Comparison of ENCODE assay signal across 23 cellular contexts in the genomic region with DNA sequence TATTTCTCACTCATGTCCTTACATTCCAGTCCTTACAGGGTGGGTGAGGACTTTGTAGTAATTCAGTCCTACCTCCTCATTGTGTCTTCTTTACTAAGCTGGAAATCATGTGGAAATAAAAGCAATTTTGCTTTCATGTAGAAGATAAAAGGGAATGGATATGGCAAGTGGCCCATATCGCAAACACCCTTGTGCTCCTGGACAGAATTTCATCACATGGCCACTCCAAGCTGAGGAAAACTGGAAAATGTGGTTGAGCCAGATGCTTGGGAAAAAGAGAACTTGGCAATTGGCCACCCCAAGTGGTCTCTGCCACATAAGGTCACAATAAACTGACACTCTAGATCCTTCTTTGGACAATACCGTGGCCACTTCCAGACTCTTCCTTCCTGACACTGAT.
A peak's percentile ranks its signal among the peaks of the same experiment; 100 is the strongest.
DNase-seq lines count a peak whose midpoint lies in the region; ATAC-seq and TF ChIP-seq lines count a peak whose summit lies in the region.
"Had no signal": no experiment of that assay in that cellular context is flagged by ENCODE, and none has a peak within 500 bp of the region (broad histone marks: within the 10 kb centered on the region; RNA-seq: fewer than 3 reads in every experiment).

No MANE protein-coding gene starts in this region.

- CTCF ChIA-PET in Calu3 (lab: Charles Lee) = interaction anchor here (0.9 to 1.0 kb wide), 2 partner anchors 14 to 16 kb away, joined by 3 to 4 read pairs; no protein-coding TSS in a partner anchor

- peak; percentile 5 for DNase-seq in ELF-1 (ENCODE audit: low read depth, low spot score)
- DNase-seq in NCI-H2196 (lab: John Stamatoyannopoulos, UW; ENCODE audit: unreplicated experiment) = peak; percentile 20
- peak; percentile 24 for DNase-seq in glomerular visceral epithelial cell (ENCODE audit: extremely low spot score)
- DNase-seq in omental fat pad (ENCODE audit: low spot score) = no peak
- DNase-seq in SIG-M5 (lab: John Stamatoyannopoulos, UW) = no peak
- no peak for DNase-seq in Calu3
- DNase-seq: ACHN; activated CD4-positive, alpha-beta T cell treated with anti-CD3 and anti-CD28 coated beads for 36 hours; activated gamma-delta T cell; activated naive CD8-positive, alpha-beta T cell treated with anti-CD3 and anti-CD28 coated beads, Interleukin-2, amount 50 U/mL, for 24 hours; brain microvascular endothelial cell; Caco-2; foreskin fibroblast; left colon; MV-4-11; naive B cell; NCI-H1930; occipital lobe; stimulated activated CD4-positive, alpha-beta T cell treated with anti-CD3 and anti-CD28 coated beads, Interleukin-2, amount 100 ng/mL, for 24 hours had no signal

- H3K27ac ChIP-seq in 22Rv1 = peak overlapping the region; percentile 47
- H3K27ac ChIP-seq: BLaER1 treated with 17β-estradiol and CSF1 and Interleukin-3, amounts not matched to agents 10 nM and 100 nM; brain microvascular endothelial cell; KMS-11 had no signal

- H3K27me3 Mint-ChIP-seq in Calu3 (ENCODE audit: unreplicated experiment) = no peaks in the 10 kb centered on the region
- H3K27me3 Mint-ChIP-seq: activated CD4-positive, alpha-beta T cell treated with anti-CD3 and anti-CD28 coated beads for 36 hours; activated naive CD8-positive, alpha-beta T cell treated with anti-CD3 and anti-CD28 coated beads, Interleukin-2, amount 50 U/mL, for 24 hours had no signal

- no peaks in the 10 kb centered on the region for H3K36me3 Mint-ChIP-seq in Calu3 (ENCODE audit: insufficient read depth, unreplicated experiment)
- H3K36me3 Mint-ChIP-seq: naive B cell had no signal

- intact Hi-C loops in Calu3 (cut with micrococcal nuclease; ENCODE audit: unreplicated experiment) = loop anchor here (5.0 kb wide), 1 partner anchor 273 kb away; no protein-coding TSS in a partner anchor

- H3K4me1 Mint-ChIP-seq in Calu3 (ENCODE audit: low read depth, unreplicated experiment) = peaks cover 57% of the 10 kb centered on the region

- no TSS peak for BruUV-seq in Calu3 (replicated peaks; lab: Mats Ljungman, UMichigan)

- ATAC-seq in GM19455 (IDR thresholded peaks at IDR 0.05; ENCODE audit: unreplicated experiment) = no peak
- no peak for ATAC-seq in omental fat pad (ENCODE audit: low FRiP score)
- ATAC-seq: activated CD4-positive, alpha-beta T cell treated with anti-CD3 and anti-CD28 coated beads for 36 hours; activated naive CD8-positive, alpha-beta T cell treated with anti-CD3 and anti-CD28 coated beads, Interleukin-2, amount 50 U/mL, for 24 hours; left colon had no signal

- no peak overlapping the region for H3K27ac Mint-ChIP-seq in Calu3 (ENCODE audit: unreplicated experiment)
- H3K27ac Mint-ChIP-seq: activated CD4-positive, alpha-beta T cell treated with anti-CD3 and anti-CD28 coated beads for 36 hours; activated naive CD8-positive, alpha-beta T cell treated with anti-CD3 and anti-CD28 coated beads, Interleukin-2, amount 50 U/mL, for 24 hours; naive B cell had no signal

- no peak for TF ChIP-seq CTCF in 22Rv1 (IDR thresholded peaks at IDR 0.05)
- no peak for TF ChIP-seq CTCF in omental fat pad (IDR thresholded peaks at IDR 0.05)
- no peak for TF ChIP-seq CTCF in Calu3 (IDR thresholded peaks at IDR 0.05; ENCODE audit: unreplicated experiment)

- no peaks in the 10 kb centered on the region for H3K9me3 Mint-ChIP-seq in Calu3 (ENCODE audit: low read depth, unreplicated experiment)
- H3K9me3 Mint-ChIP-seq: activated naive CD8-positive, alpha-beta T cell treated with anti-CD3 and anti-CD28 coated beads, Interleukin-2, amount 50 U/mL, for 24 hours had no signal

- no peak overlapping the region for H3K4me3 Mint-ChIP-seq in Calu3 (ENCODE audit: low read depth, unreplicated experiment)
- H3K4me3 Mint-ChIP-seq: activated CD4-positive, alpha-beta T cell treated with anti-CD3 and anti-CD28 coated beads for 36 hours; activated naive CD8-positive, alpha-beta T cell treated with anti-CD3 and anti-CD28 coated beads, Interleukin-2, amount 50 U/mL, for 24 hours; naive B cell had no signal

Comparison
In these comparisons a context has a peak if more than half of its experiments do, and no peak if none do; other contexts are left out.
1. DNase-seq: peak in ELF-1 (single experiment), NCI-H2196 (single experiment) and glomerular visceral epithelial cell (single experiment); none in omental fat pad (single experiment), SIG-M5 (single experiment) and Calu3 (single experiment).